ENCODE assay signal across 29 cellular contexts in genomic region chr2:238587776-238588660, GRCh38.
DNase-seq lines count a peak whose midpoint lies in the region; ATAC-seq, FAIRE-seq and TF ChIP-seq lines count a peak whose summit lies in the region.
"Had no signal": no experiment of that assay in that cellular context is flagged by ENCODE, and none has a peak within 500 bp of the region (broad histone marks: within the 10 kb centered on the region; RNA-seq: fewer than 3 reads in every experiment).

No MANE protein-coding gene starts in this region.

- intact Hi-C loops in HepG2 (cut with micrococcal nuclease; ENCODE audit: unreplicated experiment): no loop called here
- intact Hi-C loops in right lobe of liver (cut with DNase I): no loop called here
- intact Hi-C loops in posterior vena cava (cut with DNase I): no loop called here

- H4K12ac ChIP-seq in trophoblast cell (ENCODE audit: low read depth, low read length): no peak overlapping the region

- H2BK5ac ChIP-seq in trophoblast cell (ENCODE audit: low read depth, low read length, poor library complexity): no peak overlapping the region

- TF ChIP-seq RAD21 in HepG2 (CRISPR knock-in tag; IDR thresholded peaks at IDR 0.05): no peak

- ATAC-seq in HepG2: no peak
- no peak for ATAC-seq in right lobe of liver
- ATAC-seq in HG02759 (IDR thresholded peaks at IDR 0.05; ENCODE audit: unreplicated experiment): no peak
- ATAC-seq: A549, GM12878, PC-3 had no signal

- H4K91ac ChIP-seq in trophoblast cell (ENCODE audit: low read depth, low read length): no peak overlapping the region

- TF ChIP-seq CTCF in HepG2 (CRISPR knock-in tag; IDR thresholded peaks at IDR 0.05): no peak
- no peak for TF ChIP-seq CTCF in right lobe of liver (IDR thresholded peaks at IDR 0.05)

- H3K79me1 ChIP-seq in trophoblast cell (ENCODE audit: low read length): no peaks in the 10 kb centered on the region

- FAIRE-seq in HepG2 (lab: Jason Lieb, UNC): no peak
- FAIRE-seq: A549, GM12878 had no signal

- no peak overlapping the region for H3K14ac ChIP-seq in trophoblast cell (ENCODE audit: low read length)

- no TSS peak for BruUV-seq in HepG2 (replicated peaks; lab: Mats Ljungman, UMichigan)

- no peak overlapping the region for H2AK5ac ChIP-seq in trophoblast cell (ENCODE audit: low read length)

- H2BK120ac ChIP-seq in trophoblast cell (ENCODE audit: insufficient read depth, low read length, poor library complexity): no peak overlapping the region

- H3K4me2 ChIP-seq in HepG2 (ENCODE audit: low read depth, low read length): no peak overlapping the region
- H3K4me2 ChIP-seq in trophoblast cell (ENCODE audit: low read length): no peak overlapping the region
- H3K4me2 ChIP-seq: A549 had no signal

- WGBS in HepG2 (ENCODE audit: low lambda C conversion rate): 28% methylated on average over 12 of the region's 12 CpGs
- 94% methylated on average over 8 of the region's 12 CpGs for WGBS in right lobe of liver (ENCODE audit: insufficient coverage, low coverage, low lambda C conversion rate, missing lambda C conversion rate)
- no CpG with 5 or more reads among the region's 12 CpGs for WGBS in trophoblast cell (ENCODE audit: extremely low coverage, insufficient coverage, insufficient read length)

- H2BK12ac ChIP-seq in trophoblast cell (ENCODE audit: low read length): no peak overlapping the region

- in situ Hi-C loops in HepG2 (cut with HindIII; ENCODE audit: extremely low pct_ligation_motif_present, low pct_unique_long_range_greater_than_20kb): no loop called here

- no peak overlapping the region for H3K4me3 ChIP-seq in HepG2 (replicated peaks in 1 of 3; ENCODE audit: insufficient read depth in 1 of 3, low read depth in 2 of 3, low read length in 3 of 3)
- H3K4me3 ChIP-seq in right lobe of liver: no peak overlapping the region
- no peak overlapping the region for H3K4me3 ChIP-seq in trophoblast cell (ENCODE audit: low read depth, low read length)
- H3K4me3 ChIP-seq: A549, GM12878, GM23248, MG63, SJCRH30 had no signal

- POLR2A ChIA-PET in HepG2 (lab: Yijun Ruan, JAX): no interaction called here

- DNase-seq in HepG2 (ENCODE audit: low spot score) (no peak), right lobe of liver (no peak), islet precursor cell (peak; percentile 20), posterior vena cava (ENCODE audit: low spot score) (peak; percentile 32), trophoblast cell (no peak), NCI-H2171 (lab: John Stamatoyannopoulos, UW) (no peak)
- DNase-seq: AML-193; C1 segment of cervical spinal cord; CD4-positive, alpha-beta memory T cell; COR-L47; EL; GDM1; GM23248; IMR-90; KG1; MG63; NCI-H1105 treated with DMSO at 0.1 percent for 48 hours; NCI-H146; NCI-H1930; NCI-H2107; NCI-H446; NCI-H524 treated with DMSO at 0.1 percent for 48 hours; NCI-H774; NK-92 treated with Interleukin-12 subunit alpha and Interleukin-12 subunit beta, amount 100 ng/mL, for 24 hours; PC-3; SJCRH30 had no signal

- TF ChIP-seq POLR2A in HepG2 (IDR thresholded peaks at IDR 0.05; ENCODE audit: insufficient read depth in 1 of 2, low read depth in 2 of 2, low read length in 2 of 2) (no peak), right lobe of liver (IDR thresholded peaks at IDR 0.05) (no peak)

- CTCF ChIA-PET in HepG2 (lab: Yijun Ruan, JAX; ENCODE audit: low intra/inter-chr PET ratio, low total read pairs): no interaction called here

- H3K27ac ChIP-seq in HepG2 (ENCODE audit: extremely low read length, insufficient read depth, low read length): no peak overlapping the region
- H3K27ac ChIP-seq in right lobe of liver: no peak overlapping the region
- H3K27ac ChIP-seq in trophoblast cell (ENCODE audit: low read depth, low read length): no peak overlapping the region
- H3K27ac ChIP-seq: A549, GM23248, SJCRH30 had no signal

- H2AFZ ChIP-seq in HepG2 (ENCODE audit: low read length): no peak overlapping the region
- no peak overlapping the region for H2AFZ ChIP-seq in trophoblast cell (ENCODE audit: insufficient read depth, low read length, poor library complexity)
- H2AFZ ChIP-seq: GM23248 had no signal

- H4K8ac ChIP-seq in trophoblast cell (ENCODE audit: low read depth, low read length): no peak overlapping the region

- no peak overlapping the region for H3K9ac ChIP-seq in HepG2 (ENCODE audit: insufficient read depth, low read depth, low read length)
- no peak overlapping the region for H3K9ac ChIP-seq in trophoblast cell (ENCODE audit: low read length)
- H3K9ac ChIP-seq: GM23248 had no signal

- no peak for TF ChIP-seq EP300 in HepG2 (IDR thresholded peaks at IDR 0.05; ENCODE audit: low read depth in 2 of 2, low read length in 2 of 2)
- no peak for TF ChIP-seq EP300 in HepG2 (CRISPR knock-in tag; IDR thresholded peaks at IDR 0.05; ENCODE audit: borderline replicate concordance)

- peaks cover 0 to 25% of the 10 kb centered on the region in 2 experiments; a peak in 3 of 5 replicates for H3K27me3 ChIP-seq in HepG2 (ENCODE audit: control insufficient read depth in 1 of 2, insufficient read depth in 2 of 2, low read length in 2 of 2)
- H3K27me3 ChIP-seq in right lobe of liver: no peaks in the 10 kb centered on the region
- H3K27me3 ChIP-seq in trophoblast cell (ENCODE audit: insufficient read depth, low read length): no peaks in the 10 kb centered on the region
- H3K27me3 ChIP-seq: MG63, SJCRH30 had no signal

- H4K20me1 ChIP-seq in HepG2 (ENCODE audit: insufficient read depth, low read length): no peaks in the 10 kb centered on the region

- H3K4ac ChIP-seq in trophoblast cell (ENCODE audit: low read depth, low read length): no peak overlapping the region

- H3K18ac ChIP-seq in trophoblast cell (ENCODE audit: low read length): no peak overlapping the region

- H3K9me3 ChIP-seq in HepG2 (ENCODE audit: low read length) (no peaks in the 10 kb centered on the region), right lobe of liver (no peaks in the 10 kb centered on the region), trophoblast cell (ENCODE audit: insufficient read depth, low read depth, low read length) (peaks cover 3% of the 10 kb centered on the region)
- H3K9me3 ChIP-seq: A549, MG63, SJCRH30 had no signal

- no peak overlapping the region for H3K23ac ChIP-seq in trophoblast cell (ENCODE audit: low read length)

- no peaks in the 10 kb centered on the region for H3K4me1 ChIP-seq in HepG2 (ENCODE audit: insufficient read depth, low read length)
- no peaks in the 10 kb centered on the region for H3K4me1 ChIP-seq in right lobe of liver
- no peaks in the 10 kb centered on the region for H3K4me1 ChIP-seq in trophoblast cell (ENCODE audit: control insufficient read depth in 1 of 2, insufficient read depth in 2 of 2, low read length in 2 of 2)
- H3K4me1 ChIP-seq: A549, SJCRH30 had no signal

- H3K36me3 ChIP-seq in HepG2 (replicated peaks in 1 of 2; ENCODE audit: control insufficient read depth in 1 of 2, insufficient read depth in 2 of 2, low read length in 2 of 2): no peaks in the 10 kb centered on the region
- H3K36me3 ChIP-seq in right lobe of liver: no peaks in the 10 kb centered on the region
- no peaks in the 10 kb centered on the region for H3K36me3 ChIP-seq in trophoblast cell (ENCODE audit: control insufficient read depth in 1 of 2, insufficient read depth in 2 of 2, low read length in 2 of 2)
- H3K36me3 ChIP-seq: MG63, SJCRH30 had no signal

- H3K79me2 ChIP-seq in HepG2 (ENCODE audit: insufficient read depth, low read length): no peaks in the 10 kb centered on the region
- H3K79me2 ChIP-seq in trophoblast cell (ENCODE audit: control insufficient read depth, insufficient read depth, low read length, poor library complexity): no peaks in the 10 kb centered on the region

TF ChIP-seq in HepG2, 621 proteins besides CTCF, POLR2A, EP300 and RAD21:
- no peak for TF ChIP-seq PRPF4 (IDR thresholded peaks at IDR 0.05; ENCODE audit: low read depth, low read length, poor library complexity, severe bottlenecking)
- peak; percentile 41; the same call in 1 of the 2 replicates for TF ChIP-seq CREB1 (IDR thresholded peaks at IDR 0.05)
- no peak for TF ChIP-seq CREB1 (CRISPR knock-in tag; IDR thresholded peaks at IDR 0.05)
- no peak for TF ChIP-seq ZNF841 (CRISPR knock-in tag; IDR thresholded peaks at IDR 0.05; ENCODE audit: borderline replicate concordance)

Comparison
In these comparisons a context has a peak if more than half of its experiments do, and no peak if none do; other contexts are left out.
1. DNase-seq: peak in islet precursor cell (single experiment) and posterior vena cava (single experiment); none in HepG2 (single experiment), right lobe of liver (0 of 3), trophoblast cell (0 of 2) and NCI-H2171 (single experiment).